Comparison of ENCODE assay signal across 1 cellular context in the genomic region with DNA sequence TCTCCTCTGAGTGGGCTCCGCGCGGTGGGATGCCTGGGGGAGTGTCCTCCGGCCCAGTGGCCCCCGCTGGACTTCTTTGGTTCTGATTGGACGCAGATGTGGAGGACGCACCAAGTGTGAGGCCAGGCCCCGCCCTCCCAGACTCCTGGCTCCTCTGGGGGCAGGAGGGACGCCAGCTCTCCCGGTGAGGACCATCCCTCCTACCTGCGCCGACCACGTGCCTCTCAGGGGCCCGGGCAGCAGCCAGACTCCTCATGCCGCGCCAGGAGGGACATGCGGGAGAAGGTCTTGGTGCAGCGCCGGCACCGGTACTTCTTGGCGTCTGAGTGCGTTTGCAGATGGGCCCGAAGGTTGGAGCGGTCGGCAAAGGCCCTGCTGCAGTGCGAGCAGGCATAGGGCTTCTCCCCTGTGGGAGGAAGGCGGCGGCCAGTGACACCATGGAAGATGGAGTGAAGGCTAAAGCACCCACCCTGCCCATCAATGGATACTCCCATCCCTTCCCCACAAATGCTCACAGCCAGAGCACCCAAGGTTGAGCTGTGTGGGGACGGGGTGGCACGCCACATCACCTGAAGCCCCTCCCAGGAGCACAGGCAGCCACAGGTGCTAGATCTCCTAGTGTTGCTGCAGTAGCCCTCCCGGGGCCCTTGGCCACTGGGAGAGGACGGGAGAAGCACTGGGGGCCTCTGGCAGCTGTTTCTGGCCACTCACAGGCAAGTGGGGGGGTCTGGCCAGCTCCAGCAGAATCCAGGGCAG.
TF ChIP-seq lines count a peak whose summit lies in the region.

No MANE protein-coding gene starts in this region.

TF ChIP-seq in HepG2, 621 proteins besides CTCF, POLR2A, EP300 and RAD21 (continues in another document):
- TF ChIP-seq FOXO1 (CRISPR knock-in tag; IDR thresholded peaks at IDR 0.05), result no peak; the same call in 1 of the 2 replicates
- peak; percentile 95 for TF ChIP-seq AGO1 (IDR thresholded peaks at IDR 0.05; ENCODE audit: low read depth, low read length, poor library complexity, severe bottlenecking)
- TF ChIP-seq POGZ (CRISPR knock-in tag; IDR thresholded peaks at IDR 0.05), result no peak
- no peak for TF ChIP-seq RARA (CRISPR knock-in tag; IDR thresholded peaks at IDR 0.05)
- no peak for TF ChIP-seq ARHGAP35 (CRISPR knock-in tag; IDR thresholded peaks at IDR 0.05; ENCODE audit: borderline replicate concordance)
- no peak for TF ChIP-seq ZNF598 (CRISPR knock-in tag; IDR thresholded peaks at IDR 0.05; ENCODE audit: borderline replicate concordance)
- no peak for TF ChIP-seq ZNF256 (CRISPR knock-in tag; conservative IDR thresholded peaks at IDR 0.05)
- no peak for TF ChIP-seq HNF4A (CRISPR knock-in tag; IDR thresholded peaks at IDR 0.05)
- no peak for TF ChIP-seq NBN (conservative IDR thresholded peaks at IDR 0.05)
- TF ChIP-seq ISL2 (CRISPR knock-in tag; IDR thresholded peaks at IDR 0.05), result no peak
- TF ChIP-seq PHF8 (CRISPR knock-in tag; IDR thresholded peaks at IDR 0.05), result 0 out of 2 replicates have a peak, but pooled peaks have one; percentile 0
- TF ChIP-seq ZNF768 (CRISPR knock-in tag; IDR thresholded peaks at IDR 0.05), result no peak
- TF ChIP-seq ZFP36 (IDR thresholded peaks at IDR 0.05; ENCODE audit: borderline replicate concordance, low read depth, low read length, partially characterized antibody), result no peak
- TF ChIP-seq ZNF451 (CRISPR knock-in tag; IDR thresholded peaks at IDR 0.05), result 0 out of 2 replicates have a peak, but pooled peaks have one; percentile 36
- no peak for TF ChIP-seq REPIN1 (CRISPR knock-in tag; IDR thresholded peaks at IDR 0.05; ENCODE audit: borderline replicate concordance, low read depth)
- no peak for TF ChIP-seq CENPT (CRISPR knock-in tag; IDR thresholded peaks at IDR 0.05; ENCODE audit: low read depth)
- TF ChIP-seq SSRP1 (CRISPR knock-in tag; IDR thresholded peaks at IDR 0.05), result no peak
- no peak for TF ChIP-seq ZNF660 (CRISPR knock-in tag; IDR thresholded peaks at IDR 0.05; ENCODE audit: borderline replicate concordance, low read depth)
- no peak for TF ChIP-seq MATR3 (CRISPR knock-in tag; IDR thresholded peaks at IDR 0.05)
- TF ChIP-seq, protein P1, sequence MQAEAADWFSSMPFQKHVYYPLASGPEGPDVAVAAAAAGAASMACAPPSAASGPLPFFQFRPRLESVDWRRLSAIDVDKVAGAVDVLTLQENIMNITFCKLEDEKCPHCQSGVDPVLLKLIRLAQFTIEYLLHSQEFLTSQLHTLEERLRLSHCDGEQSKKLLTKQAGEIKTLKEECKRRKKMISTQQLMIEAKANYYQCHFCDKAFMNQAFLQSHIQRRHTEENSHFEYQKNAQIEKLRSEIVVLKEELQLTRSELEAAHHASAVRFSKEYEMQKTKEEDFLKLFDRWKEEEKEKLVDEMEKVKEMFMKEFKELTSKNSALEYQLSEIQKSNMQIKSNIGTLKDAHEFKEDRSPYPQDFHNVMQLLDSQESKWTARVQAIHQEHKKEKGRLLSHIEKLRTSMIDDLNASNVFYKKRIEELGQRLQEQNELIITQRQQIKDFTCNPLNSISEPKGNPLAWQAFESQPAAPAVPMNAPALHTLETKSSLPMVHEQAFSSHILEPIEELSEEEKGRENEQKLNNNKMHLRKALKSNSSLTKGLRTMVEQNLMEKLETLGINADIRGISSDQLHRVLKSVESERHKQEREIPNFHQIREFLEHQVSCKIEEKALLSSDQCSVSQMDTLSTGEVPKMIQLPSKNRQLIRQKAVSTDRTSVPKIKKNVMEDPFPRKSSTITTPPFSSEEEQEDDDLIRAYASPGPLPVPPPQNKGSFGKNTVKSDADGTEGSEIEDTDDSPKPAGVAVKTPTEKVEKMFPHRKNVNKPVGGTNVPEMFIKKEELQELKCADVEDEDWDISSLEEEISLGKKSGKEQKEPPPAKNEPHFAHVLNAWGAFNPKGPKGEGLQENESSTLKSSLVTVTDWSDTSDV (CRISPR knock-in tag; IDR thresholded peaks at IDR 0.05), result no peak
- TF ChIP-seq ZNF253 (CRISPR knock-in tag; IDR thresholded peaks at IDR 0.05; ENCODE audit: borderline replicate concordance), result no peak
- TF ChIP-seq ZNF234 (CRISPR knock-in tag; conservative IDR thresholded peaks at IDR 0.05), result 0 out of 2 replicates have a peak, but pooled peaks have one; percentile 39
- no peak for TF ChIP-seq ZNF773 (CRISPR knock-in tag; IDR thresholded peaks at IDR 0.05; ENCODE audit: borderline replicate concordance)
- no peak for TF ChIP-seq KDM1A (CRISPR knock-in tag; IDR thresholded peaks at IDR 0.05)
- TF ChIP-seq ZNF740 (CRISPR knock-in tag; IDR thresholded peaks at IDR 0.05), result 0 out of 2 replicates have a peak, but pooled peaks have one; percentile 69
- TF ChIP-seq RBFOX2 (IDR thresholded peaks at IDR 0.05; ENCODE audit: low read depth, low read length), result no peak
- TF ChIP-seq ZNF326 (CRISPR knock-in tag; IDR thresholded peaks at IDR 0.05; ENCODE audit: borderline replicate concordance), result 0 out of 2 replicates have a peak, but pooled peaks have one; percentile 31
- no peak for TF ChIP-seq ESRRA (CRISPR knock-in tag; IDR thresholded peaks at IDR 0.05; ENCODE audit: low read depth)
- peak; percentile 62 for TF ChIP-seq ZC3H13 (CRISPR knock-in tag; IDR thresholded peaks at IDR 0.05)
- no peak for TF ChIP-seq ZNF350 (CRISPR knock-in tag; IDR thresholded peaks at IDR 0.05; ENCODE audit: borderline replicate concordance, low read depth)
- no peak for TF ChIP-seq RAD51 (IDR thresholded peaks at IDR 0.05; ENCODE audit: borderline replicate concordance)
- no peak for TF ChIP-seq NR0B2 (CRISPR knock-in tag; IDR thresholded peaks at IDR 0.05)
- no peak for TF ChIP-seq SIX4 (CRISPR knock-in tag; IDR thresholded peaks at IDR 0.05)
- no peak for TF ChIP-seq ZNF3 (CRISPR knock-in tag; IDR thresholded peaks at IDR 0.05)
- TF ChIP-seq, protein P2, sequence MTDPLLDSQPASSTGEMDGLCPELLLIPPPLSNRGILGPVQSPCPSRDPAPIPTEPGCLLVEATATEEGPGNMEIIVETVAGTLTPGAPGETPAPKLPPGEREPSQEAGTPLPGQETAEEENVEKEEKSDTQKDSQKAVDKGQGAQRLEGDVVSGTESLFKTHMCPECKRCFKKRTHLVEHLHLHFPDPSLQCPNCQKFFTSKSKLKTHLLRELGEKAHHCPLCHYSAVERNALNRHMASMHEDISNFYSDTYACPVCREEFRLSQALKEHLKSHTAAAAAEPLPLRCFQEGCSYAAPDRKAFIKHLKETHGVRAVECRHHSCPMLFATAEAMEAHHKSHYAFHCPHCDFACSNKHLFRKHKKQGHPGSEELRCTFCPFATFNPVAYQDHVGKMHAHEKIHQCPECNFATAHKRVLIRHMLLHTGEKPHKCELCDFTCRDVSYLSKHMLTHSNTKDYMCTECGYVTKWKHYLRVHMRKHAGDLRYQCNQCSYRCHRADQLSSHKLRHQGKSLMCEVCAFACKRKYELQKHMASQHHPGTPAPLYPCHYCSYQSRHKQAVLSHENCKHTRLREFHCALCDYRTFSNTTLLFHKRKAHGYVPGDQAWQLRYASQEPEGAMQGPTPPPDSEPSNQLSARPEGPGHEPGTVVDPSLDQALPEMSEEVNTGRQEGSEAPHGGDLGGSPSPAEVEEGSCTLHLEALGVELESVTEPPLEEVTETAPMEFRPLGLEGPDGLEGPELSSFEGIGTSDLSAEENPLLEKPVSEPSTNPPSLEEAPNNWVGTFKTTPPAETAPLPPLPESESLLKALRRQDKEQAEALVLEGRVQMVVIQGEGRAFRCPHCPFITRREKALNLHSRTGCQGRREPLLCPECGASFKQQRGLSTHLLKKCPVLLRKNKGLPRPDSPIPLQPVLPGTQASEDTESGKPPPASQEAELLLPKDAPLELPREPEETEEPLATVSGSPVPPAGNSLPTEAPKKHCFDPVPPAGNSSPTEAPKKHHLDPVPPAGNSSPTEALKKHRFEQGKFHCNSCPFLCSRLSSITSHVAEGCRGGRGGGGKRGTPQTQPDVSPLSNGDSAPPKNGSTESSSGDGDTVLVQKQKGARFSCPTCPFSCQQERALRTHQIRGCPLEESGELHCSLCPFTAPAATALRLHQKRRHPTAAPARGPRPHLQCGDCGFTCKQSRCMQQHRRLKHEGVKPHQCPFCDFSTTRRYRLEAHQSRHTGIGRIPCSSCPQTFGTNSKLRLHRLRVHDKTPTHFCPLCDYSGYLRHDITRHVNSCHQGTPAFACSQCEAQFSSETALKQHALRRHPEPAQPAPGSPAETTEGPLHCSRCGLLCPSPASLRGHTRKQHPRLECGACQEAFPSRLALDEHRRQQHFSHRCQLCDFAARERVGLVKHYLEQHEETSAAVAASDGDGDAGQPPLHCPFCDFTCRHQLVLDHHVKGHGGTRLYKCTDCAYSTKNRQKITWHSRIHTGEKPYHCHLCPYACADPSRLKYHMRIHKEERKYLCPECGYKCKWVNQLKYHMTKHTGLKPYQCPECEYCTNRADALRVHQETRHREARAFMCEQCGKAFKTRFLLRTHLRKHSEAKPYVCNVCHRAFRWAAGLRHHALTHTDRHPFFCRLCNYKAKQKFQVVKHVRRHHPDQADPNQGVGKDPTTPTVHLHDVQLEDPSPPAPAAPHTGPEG (CRISPR knock-in tag; IDR thresholded peaks at IDR 0.05), result no peak
- no peak for TF ChIP-seq JDP2 (CRISPR knock-in tag; IDR thresholded peaks at IDR 0.05; ENCODE audit: borderline replicate concordance)
- TF ChIP-seq FOXJ3 (CRISPR knock-in tag; IDR thresholded peaks at IDR 0.05; ENCODE audit: borderline replicate concordance), result no peak
- no peak for TF ChIP-seq MLLT10 (CRISPR knock-in tag; IDR thresholded peaks at IDR 0.05)
- peak; percentile 87; the same call in 1 of the 2 replicates for TF ChIP-seq AKAP8 (CRISPR knock-in tag; IDR thresholded peaks at IDR 0.05)
- TF ChIP-seq RCOR2 (CRISPR knock-in tag; IDR thresholded peaks at IDR 0.05), result no peak
- TF ChIP-seq ZKSCAN5 (CRISPR knock-in tag; IDR thresholded peaks at IDR 0.05), result no peak
- no peak for TF ChIP-seq ZNF460 (CRISPR knock-in tag; IDR thresholded peaks at IDR 0.05; ENCODE audit: borderline replicate concordance)
- TF ChIP-seq, protein P3, sequence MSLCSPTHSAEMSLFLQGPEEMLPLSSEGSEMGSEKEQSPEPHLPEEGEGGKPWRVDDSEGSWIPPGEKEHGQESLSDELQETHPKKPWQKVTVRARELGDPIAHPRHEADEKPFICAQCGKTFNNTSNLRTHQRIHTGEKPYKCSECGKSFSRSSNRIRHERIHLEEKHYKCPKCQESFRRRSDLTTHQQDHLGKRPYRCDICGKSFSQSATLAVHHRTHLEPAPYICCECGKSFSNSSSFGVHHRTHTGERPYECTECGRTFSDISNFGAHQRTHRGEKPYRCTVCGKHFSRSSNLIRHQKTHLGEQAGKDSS (CRISPR knock-in tag; IDR thresholded peaks at IDR 0.05; ENCODE audit: borderline replicate concordance, low read depth), result no peak
- TF ChIP-seq ZNF337 (CRISPR knock-in tag; IDR thresholded peaks at IDR 0.05; ENCODE audit: borderline replicate concordance, low read depth), result no peak
- TF ChIP-seq, protein P4, sequence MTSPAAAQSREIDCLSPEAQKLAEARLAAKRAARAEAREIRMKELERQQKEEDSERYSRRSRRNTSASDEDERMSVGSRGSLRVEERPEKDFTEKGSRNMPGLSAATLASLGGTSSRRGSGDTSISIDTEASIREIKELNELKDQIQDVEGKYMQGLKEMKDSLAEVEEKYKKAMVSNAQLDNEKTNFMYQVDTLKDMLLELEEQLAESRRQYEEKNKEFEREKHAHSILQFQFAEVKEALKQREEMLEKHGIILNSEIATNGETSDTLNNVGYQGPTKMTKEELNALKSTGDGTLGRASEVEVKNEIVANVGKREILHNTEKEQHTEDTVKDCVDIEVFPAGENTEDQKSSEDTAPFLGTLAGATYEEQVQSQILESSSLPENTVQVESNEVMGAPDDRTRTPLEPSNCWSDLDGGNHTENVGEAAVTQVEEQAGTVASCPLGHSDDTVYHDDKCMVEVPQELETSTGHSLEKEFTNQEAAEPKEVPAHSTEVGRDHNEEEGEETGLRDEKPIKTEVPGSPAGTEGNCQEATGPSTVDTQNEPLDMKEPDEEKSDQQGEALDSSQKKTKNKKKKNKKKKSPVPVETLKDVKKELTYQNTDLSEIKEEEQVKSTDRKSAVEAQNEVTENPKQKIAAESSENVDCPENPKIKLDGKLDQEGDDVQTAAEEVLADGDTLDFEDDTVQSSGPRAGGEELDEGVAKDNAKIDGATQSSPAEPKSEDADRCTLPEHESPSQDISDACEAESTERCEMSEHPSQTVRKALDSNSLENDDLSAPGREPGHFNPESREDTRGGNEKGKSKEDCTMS (CRISPR knock-in tag; conservative IDR thresholded peaks at IDR 0.05), result no peak
- no peak for TF ChIP-seq JARID2 (CRISPR knock-in tag; IDR thresholded peaks at IDR 0.05; ENCODE audit: insufficient replicate concordance)
- 0 out of 2 replicates have a peak, but pooled peaks have one; percentile 42 for TF ChIP-seq WIZ (CRISPR knock-in tag; IDR thresholded peaks at IDR 0.05)
- TF ChIP-seq, protein P5, sequence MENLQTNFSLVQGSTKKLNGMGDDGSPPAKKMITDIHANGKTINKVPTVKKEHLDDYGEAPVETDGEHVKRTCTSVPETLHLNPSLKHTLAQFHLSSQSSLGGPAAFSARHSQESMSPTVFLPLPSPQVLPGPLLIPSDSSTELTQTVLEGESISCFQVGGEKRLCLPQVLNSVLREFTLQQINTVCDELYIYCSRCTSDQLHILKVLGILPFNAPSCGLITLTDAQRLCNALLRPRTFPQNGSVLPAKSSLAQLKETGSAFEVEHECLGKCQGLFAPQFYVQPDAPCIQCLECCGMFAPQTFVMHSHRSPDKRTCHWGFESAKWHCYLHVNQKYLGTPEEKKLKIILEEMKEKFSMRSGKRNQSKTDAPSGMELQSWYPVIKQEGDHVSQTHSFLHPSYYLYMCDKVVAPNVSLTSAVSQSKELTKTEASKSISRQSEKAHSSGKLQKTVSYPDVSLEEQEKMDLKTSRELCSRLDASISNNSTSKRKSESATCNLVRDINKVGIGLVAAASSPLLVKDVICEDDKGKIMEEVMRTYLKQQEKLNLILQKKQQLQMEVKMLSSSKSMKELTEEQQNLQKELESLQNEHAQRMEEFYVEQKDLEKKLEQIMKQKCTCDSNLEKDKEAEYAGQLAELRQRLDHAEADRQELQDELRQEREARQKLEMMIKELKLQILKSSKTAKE (CRISPR knock-in tag; IDR thresholded peaks at IDR 0.05; ENCODE audit: borderline replicate concordance), result no peak
- peak; percentile 49 for TF ChIP-seq AGO2 (optimal IDR thresholded peaks at IDR 0.05; ENCODE audit: low read depth, low read length)
- TF ChIP-seq ZMYM4 (CRISPR knock-in tag; IDR thresholded peaks at IDR 0.05), result no peak
